In genomic region chr5:177454397-177455035, GRCh38 we compare ENCODE assay signal across 1 cellular context.
TF ChIP-seq lines count a peak whose summit lies in the region.

No MANE protein-coding gene starts in this region.

TF ChIP-seq in HEK293, 187 proteins besides CTCF, POLR2A, EP300 and RAD21 (continued from another document and continues in another):
- no peak for TF ChIP-seq ZNF704 (tag by site-specific recombination; IDR thresholded peaks at IDR 0.05)
- TF ChIP-seq OSR2 (tag by site-specific recombination; IDR thresholded peaks at IDR 0.05) = no peak
- no peak for TF ChIP-seq ZNF274 (IDR thresholded peaks at IDR 0.05; ENCODE audit: low read length)
- TF ChIP-seq ZNF274 (tag by site-specific recombination; IDR thresholded peaks at IDR 0.05; ENCODE audit: borderline replicate concordance) = no peak
- TF ChIP-seq ZNF19 (tag by site-specific recombination; IDR thresholded peaks at IDR 0.05; ENCODE audit: low read depth) = no peak
- no peak for TF ChIP-seq ZNF404 (tag by site-specific recombination; IDR thresholded peaks at IDR 0.05)
- no peak for TF ChIP-seq ZNF114 (tag by site-specific recombination; IDR thresholded peaks at IDR 0.05)
- TF ChIP-seq ZNF350 (tag by site-specific recombination; IDR thresholded peaks at IDR 0.05) = no peak
- no peak for TF ChIP-seq PRDM2 (tag by site-specific recombination; IDR thresholded peaks at IDR 0.05; ENCODE audit: borderline replicate concordance)
- peak; percentile 79 for TF ChIP-seq IKZF3 (tag by site-specific recombination; IDR thresholded peaks at IDR 0.05)
- no peak; the same call in 1 of the 2 replicates for TF ChIP-seq WT1 (tag by site-specific recombination; IDR thresholded peaks at IDR 0.05)
- no peak for TF ChIP-seq ZNF510 (tag by site-specific recombination; IDR thresholded peaks at IDR 0.05; ENCODE audit: insufficient replicate concordance)
- TF ChIP-seq INSM2 (tag by site-specific recombination; IDR thresholded peaks at IDR 0.05) = peak; percentile 77; the same call in 1 of the 2 replicates
- TF ChIP-seq AEBP2 (tag by site-specific recombination; IDR thresholded peaks at IDR 0.05; ENCODE audit: borderline replicate concordance) = no peak
- no peak for TF ChIP-seq ZNF664 (tag by site-specific recombination; IDR thresholded peaks at IDR 0.05)
- no peak for TF ChIP-seq ZNF639 (tag by site-specific recombination; IDR thresholded peaks at IDR 0.05)
- TF ChIP-seq ZBTB10 (tag by site-specific recombination; IDR thresholded peaks at IDR 0.05) = peak; percentile 75
- TF ChIP-seq ZNF169 (tag by site-specific recombination; IDR thresholded peaks at IDR 0.05) = no peak
- no peak for TF ChIP-seq KLF16 (tag by site-specific recombination; IDR thresholded peaks at IDR 0.05)
- no peak for TF ChIP-seq HOXA7 (CRISPR knock-in tag; IDR thresholded peaks at IDR 0.05; ENCODE audit: borderline replicate concordance)
- TF ChIP-seq ZFHX2 (tag by site-specific recombination; conservative IDR thresholded peaks at IDR 0.05) = peak; percentile 34; the same call in 1 of the 2 replicates
- TF ChIP-seq ZNF132 (tag by site-specific recombination; IDR thresholded peaks at IDR 0.05; ENCODE audit: borderline replicate concordance) = no peak
- peak; percentile 44; the same call in 1 of the 2 replicates for TF ChIP-seq ZNF843 (tag by site-specific recombination; IDR thresholded peaks at IDR 0.05)
- TF ChIP-seq HIC1 (tag by site-specific recombination; IDR thresholded peaks at IDR 0.05) = no peak
- peak; percentile 44; the same call in 1 of the 2 replicates for TF ChIP-seq BCL11B (tag by site-specific recombination; IDR thresholded peaks at IDR 0.05; ENCODE audit: low read depth)
- no peak for TF ChIP-seq BCL11A (tag by site-specific recombination; IDR thresholded peaks at IDR 0.05; ENCODE audit: low read depth)
- peak; percentile 75 for TF ChIP-seq ZBTB8A (tag by site-specific recombination; IDR thresholded peaks at IDR 0.05)
- peak; percentile 96 for TF ChIP-seq ZNF660 (tag by site-specific recombination; IDR thresholded peaks at IDR 0.05)
- TF ChIP-seq YY2 (tag by site-specific recombination; IDR thresholded peaks at IDR 0.05) = no peak
- TF ChIP-seq ATF2 (tag by site-specific recombination; IDR thresholded peaks at IDR 0.05; ENCODE audit: low read depth) = peak; percentile 99
- no peak for TF ChIP-seq ZNF747 (tag by site-specific recombination; IDR thresholded peaks at IDR 0.05)
- TF ChIP-seq ZNF121 (tag by site-specific recombination; IDR thresholded peaks at IDR 0.05) = no peak
- TF ChIP-seq ZFP37 (tag by site-specific recombination; IDR thresholded peaks at IDR 0.05) = 0 out of 2 replicates have a peak, but pooled peaks have one; percentile 18
- TF ChIP-seq PRDM4 (tag by site-specific recombination; IDR thresholded peaks at IDR 0.05) = peak; percentile 55
- 0 out of 2 replicates have a peak, but pooled peaks have one; percentile 54 for TF ChIP-seq ZFP69B (tag by site-specific recombination; IDR thresholded peaks at IDR 0.05)
- peak; percentile 87 for TF ChIP-seq GLIS1 (tag by site-specific recombination; IDR thresholded peaks at IDR 0.05)
- no peak for TF ChIP-seq ZNF624 (tag by site-specific recombination; IDR thresholded peaks at IDR 0.05)
- TF ChIP-seq ZNF488 (tag by site-specific recombination; IDR thresholded peaks at IDR 0.05) = no peak
